ENCODE assay signal across 26 cellular contexts in the genomic region with DNA sequence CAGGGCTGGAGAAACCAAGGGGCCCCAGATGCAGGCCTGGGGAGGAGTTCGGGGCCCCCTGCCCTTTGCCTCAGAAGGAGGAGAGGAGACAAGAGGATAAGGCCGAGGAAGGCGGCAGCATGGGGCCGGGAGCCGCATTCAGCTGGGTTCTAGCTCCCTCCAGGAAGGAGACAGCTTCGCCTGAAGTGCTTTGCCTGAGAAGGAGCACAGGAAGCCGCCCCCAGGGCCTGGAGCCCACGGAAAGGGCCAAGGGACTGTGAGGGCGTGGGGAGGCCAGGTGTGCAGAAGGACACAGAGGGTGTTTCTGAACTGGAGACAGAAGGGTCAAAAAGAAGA.
A peak's percentile ranks its signal among the peaks of the same experiment; 100 is the strongest.
DNase-seq lines count a peak whose midpoint lies in the region; ATAC-seq, FAIRE-seq and TF ChIP-seq lines count a peak whose summit lies in the region.
"Had no signal": no experiment of that assay in that cellular context is flagged by ENCODE, and none has a peak within 500 bp of the region (broad histone marks: within the 10 kb centered on the region; RNA-seq: fewer than 3 reads in every experiment).

No MANE protein-coding gene starts in this region.

- H3K4me3 Mint-ChIP-seq in activated naive CD4-positive, alpha-beta T cell treated with anti-CD3 and anti-CD28 coated beads, Interleukin-2, amount 10 ng/mL, durations not matched to agents 7 days and 5 days = no peak overlapping the region
- H3K4me3 Mint-ChIP-seq: CD4-positive, alpha-beta T cell; H9; HFFc6 had no signal

- TF ChIP-seq EP300 in HepG2 (IDR thresholded peaks at IDR 0.05; ENCODE audit: low read depth in 2 of 2, low read length in 2 of 2) (no peak), HepG2 (CRISPR knock-in tag; IDR thresholded peaks at IDR 0.05; ENCODE audit: borderline replicate concordance) (no peak)

- 18% methylated on average over 9 of the region's 9 CpGs for WGBS in HepG2 (ENCODE audit: low lambda C conversion rate)

- in situ Hi-C loops in Panc1 (cut with HindIII; ENCODE audit: low pct_unique_long_range_greater_than_20kb, low sequenced_read_pairs) (no loop called here), HepG2 (cut with HindIII; ENCODE audit: extremely low pct_ligation_motif_present, low pct_unique_long_range_greater_than_20kb) (no loop called here)

- H3K4me1 ChIP-seq in Panc1 (ENCODE audit: control insufficient read depth, insufficient read depth, low read length) = no peaks in the 10 kb centered on the region
- H3K4me1 ChIP-seq in HepG2 (ENCODE audit: insufficient read depth, low read length) = no peaks in the 10 kb centered on the region
- no peaks in the 10 kb centered on the region for H3K4me1 ChIP-seq in uterus

- H3K4me2 ChIP-seq in HepG2 (ENCODE audit: low read depth, low read length) = no peak overlapping the region
- H3K4me2 ChIP-seq: BLaER1 treated with 17β-estradiol and CSF1 and Interleukin-3, amounts not matched to agents 10 nM and 100 nM had no signal

- no peak overlapping the region for H3K9ac ChIP-seq in HepG2 (ENCODE audit: insufficient read depth, low read depth, low read length)
- H3K9ac ChIP-seq: GM23248 had no signal

- H3K4me1 Mint-ChIP-seq in activated naive CD4-positive, alpha-beta T cell treated with anti-CD3 and anti-CD28 coated beads, Interleukin-2, amount 10 ng/mL, durations not matched to agents 7 days and 5 days = no peaks in the 10 kb centered on the region
- H3K4me1 Mint-ChIP-seq: H9 had no signal

- H3K36me3 ChIP-seq in Panc1 (ENCODE audit: control insufficient read depth, insufficient read depth, low read length) = no peaks in the 10 kb centered on the region
- H3K36me3 ChIP-seq in HepG2 (replicated peaks in 1 of 2; ENCODE audit: control insufficient read depth in 1 of 2, insufficient read depth in 2 of 2, low read length in 2 of 2) = no peaks in the 10 kb centered on the region
- no peaks in the 10 kb centered on the region for H3K36me3 ChIP-seq in uterus

- no peaks in the 10 kb centered on the region for H3K9me3 ChIP-seq in Panc1 (ENCODE audit: control insufficient read depth, insufficient read depth, low read depth, low read length)
- H3K9me3 ChIP-seq in HepG2 (ENCODE audit: low read length) = no peaks in the 10 kb centered on the region
- H3K9me3 ChIP-seq in uterus = no peaks in the 10 kb centered on the region

- peaks cover 2% of the 10 kb centered on the region for H3K9me3 Mint-ChIP-seq in activated naive CD4-positive, alpha-beta T cell treated with anti-CD3 and anti-CD28 coated beads, Interleukin-2, amount 10 ng/mL, durations not matched to agents 7 days and 5 days
- H3K9me3 Mint-ChIP-seq in activated naive CD4-positive, alpha-beta T cell treated with anti-CD3 and anti-CD28 coated beads, Interleukin-2, amount 50 U/mL, for 72 hours = peaks cover 0 to 4% of the 10 kb centered on the region in 2 donors
- H3K9me3 Mint-ChIP-seq: CD4-positive, alpha-beta T cell; HFFc6 had no signal

- TF ChIP-seq POLR2A in HepG2 (IDR thresholded peaks at IDR 0.05; ENCODE audit: insufficient read depth in 1 of 2, low read depth in 2 of 2, low read length in 2 of 2) (no peak), uterus (IDR thresholded peaks at IDR 0.05) (no peak)

- TF ChIP-seq CTCF in Panc1 (IDR thresholded peaks at IDR 0.05) (no peak), HepG2 (CRISPR knock-in tag; IDR thresholded peaks at IDR 0.05) (no peak), uterus (IDR thresholded peaks at IDR 0.05) (no peak)

- no peaks in the 10 kb centered on the region for H3K79me2 ChIP-seq in HepG2 (ENCODE audit: insufficient read depth, low read length)

- DNase-seq in activated naive CD4-positive, alpha-beta T cell treated with anti-CD3 and anti-CD28 coated beads, Interleukin-2, amount 10 ng/mL, durations not matched to agents 7 days and 5 days = no peak
- DNase-seq in activated naive CD4-positive, alpha-beta T cell treated with anti-CD3 and anti-CD28 coated beads, Interleukin-2, amount 50 U/mL, for 72 hours (ENCODE audit: low spot score in 2 of 2) = no peak
- DNase-seq in Panc1 (ENCODE audit: low read depth, low spot score) (no peak), HepG2 (ENCODE audit: low spot score) (no peak), uterus (no peak)
- no peak for DNase-seq in activated effector memory CD4-positive, alpha-beta T cell treated with Interleukin-2 at 50 U/mL for 16 hours
- DNase-seq: CD4-positive, alpha-beta T cell; H9; HFFc6; Kasumi-1; NCI-H1092 treated with DMSO at 0.1 percent for 48 hours; NCI-H1436; NCI-H187; NCI-H2081 treated with DMSO at 0.1 percent for 48 hours; NCI-H2171; NCI-H226; NCI-H510A; NCI-H69; SHP77 had no signal

- H3K27ac ChIP-seq in Panc1 (ENCODE audit: low read length) (no peak overlapping the region), HepG2 (ENCODE audit: extremely low read length, insufficient read depth, low read length) (no peak overlapping the region), uterus (no peak overlapping the region)
- H3K27ac ChIP-seq: GM23248, HL-60, RWPE1 had no signal

- peaks cover 1% of the 10 kb centered on the region for H3K36me3 Mint-ChIP-seq in activated naive CD4-positive, alpha-beta T cell treated with anti-CD3 and anti-CD28 coated beads, Interleukin-2, amount 10 ng/mL, durations not matched to agents 7 days and 5 days
- peaks cover 0 to under 1% of the 10 kb centered on the region in 2 donors for H3K36me3 Mint-ChIP-seq in activated naive CD4-positive, alpha-beta T cell treated with anti-CD3 and anti-CD28 coated beads, Interleukin-2, amount 50 U/mL, for 72 hours

- no peak for FAIRE-seq in HepG2 (lab: Jason Lieb, UNC)
- FAIRE-seq: A204.1, G401.6 had no signal

- no peak for ATAC-seq in activated naive CD4-positive, alpha-beta T cell treated with anti-CD3 and anti-CD28 coated beads, Interleukin-2, amount 50 U/mL, for 72 hours
- ATAC-seq in Panc1 = 0 out of 2 replicates have a peak, but pooled peaks have one; percentile 23
- ATAC-seq in HepG2 = peak; percentile 29
- no peak for ATAC-seq in HG02970 (IDR thresholded peaks at IDR 0.05; ENCODE audit: low FRiP score, unreplicated experiment)

- intact Hi-C loops in Panc1 (cut with micrococcal nuclease; ENCODE audit: unreplicated experiment) = loop anchor here (5.0 kb wide), 1 partner anchor 220 kb away; no protein-coding TSS in a partner anchor
- intact Hi-C loops in HepG2 (cut with micrococcal nuclease; ENCODE audit: unreplicated experiment) = no loop called here
- intact Hi-C loops in uterus (cut with DNase I; ENCODE audit: low total_unique reads) = no loop called here

- CTCF ChIA-PET in activated naive CD4-positive, alpha-beta T cell treated with anti-CD3 and anti-CD28 coated beads, Interleukin-2, amount 10 ng/mL, durations not matched to agents 7 days and 5 days (lab: Charles Lee) = interaction anchor here (1.0 to 3.9 kb wide), 3 partner anchors 216 to 221 kb away, joined by 5 to 17 read pairs (median 12); no protein-coding TSS in a partner anchor
- CTCF ChIA-PET in Panc1 (lab: Charles Lee) = interaction anchor here (0.6 to 1.8 kb wide), 2 partner anchors 219 to 220 kb away, joined by 7 read pairs; no protein-coding TSS in a partner anchor
- CTCF ChIA-PET in HepG2 (lab: Yijun Ruan, JAX; ENCODE audit: low intra/inter-chr PET ratio, low total read pairs) = interaction anchor here (1.5 kb wide), 1 partner anchor 218 kb away, joined by 6 read pairs; no protein-coding TSS in a partner anchor

- H3K4me3 ChIP-seq in Panc1 (ENCODE audit: low read depth in 2 of 2, low read length in 2 of 2) (no peak overlapping the region), HepG2 (replicated peaks in 1 of 3; ENCODE audit: insufficient read depth in 1 of 3, low read depth in 2 of 3, low read length in 3 of 3) (no peak overlapping the region), uterus (no peak overlapping the region)
- H3K4me3 ChIP-seq: BLaER1 treated with 17β-estradiol and CSF1 and Interleukin-3, amounts not matched to agents 10 nM and 100 nM; GM23248 had no signal

- BruUV-seq in Panc1 (replicated peaks; lab: Mats Ljungman, UMichigan) = no TSS peak
- BruUV-seq in HepG2 (replicated peaks; lab: Mats Ljungman, UMichigan) = no TSS peak

- TF ChIP-seq RAD21 in HepG2 (CRISPR knock-in tag; IDR thresholded peaks at IDR 0.05) = no peak

- H3K27me3 Mint-ChIP-seq in activated naive CD4-positive, alpha-beta T cell treated with anti-CD3 and anti-CD28 coated beads, Interleukin-2, amount 10 ng/mL, durations not matched to agents 7 days and 5 days = no peaks in the 10 kb centered on the region
- H3K27me3 Mint-ChIP-seq: CD4-positive, alpha-beta T cell had no signal

- no peaks in the 10 kb centered on the region for H4K20me1 ChIP-seq in HepG2 (ENCODE audit: insufficient read depth, low read length)

- H3K27me3 ChIP-seq in Panc1 (ENCODE audit: control insufficient read depth, insufficient read depth, low read length) = no peaks in the 10 kb centered on the region
- peaks cover 2 to 31% of the 10 kb centered on the region in 2 experiments; a peak in 4 of 5 replicates for H3K27me3 ChIP-seq in HepG2 (ENCODE audit: control insufficient read depth in 1 of 2, insufficient read depth in 2 of 2, low read length in 2 of 2)
- H3K27me3 ChIP-seq in uterus = no peaks in the 10 kb centered on the region
- H3K27me3 ChIP-seq: BLaER1 treated with 17β-estradiol and CSF1 and Interleukin-3, amounts not matched to agents 10 nM and 100 nM had no signal

- POLR2A ChIA-PET in Panc1 (lab: Charles Lee) = no interaction called here
- POLR2A ChIA-PET in HepG2 (lab: Yijun Ruan, JAX) = no interaction called here

- H2AFZ ChIP-seq in HepG2 (ENCODE audit: low read length) = no peak overlapping the region
- H2AFZ ChIP-seq: GM23248 had no signal

- H3K27ac Mint-ChIP-seq in activated naive CD4-positive, alpha-beta T cell treated with anti-CD3 and anti-CD28 coated beads, Interleukin-2, amount 10 ng/mL, durations not matched to agents 7 days and 5 days = peak overlapping the region; percentile 51
- peak overlapping the region in 1 of 2 donors; percentile 44 for H3K27ac Mint-ChIP-seq in activated naive CD4-positive, alpha-beta T cell treated with anti-CD3 and anti-CD28 coated beads, Interleukin-2, amount 50 U/mL, for 72 hours
- H3K27ac Mint-ChIP-seq: CD4-positive, alpha-beta T cell had no signal

TF ChIP-seq in HepG2, 621 proteins besides CTCF, POLR2A, EP300 and RAD21 (continues in another document):
- TF ChIP-seq RFX5 (IDR thresholded peaks at IDR 0.05; ENCODE audit: low read depth, low read length) (no peak), SMARCC2 (IDR thresholded peaks at IDR 0.05) (no peak), ZBTB3 (CRISPR knock-in tag; IDR thresholded peaks at IDR 0.05; ENCODE audit: borderline replicate concordance, low read depth) (no peak), ZNF430 (CRISPR knock-in tag; IDR thresholded peaks at IDR 0.05) (no peak), ZBTB8A (CRISPR knock-in tag; IDR thresholded peaks at IDR 0.05; ENCODE audit: borderline replicate concordance, low read depth) (no peak), ZNF138 (CRISPR knock-in tag; IDR thresholded peaks at IDR 0.05; ENCODE audit: low read depth) (no peak), ZNF746 (CRISPR knock-in tag; IDR thresholded peaks at IDR 0.05) (no peak)

Comparison
In these comparisons a context has a peak if more than half of its experiments do, and no peak if none do; other contexts are left out.
1. ATAC-seq: peak in Panc1 (single experiment) and HepG2 (single experiment); none in activated naive CD4-positive, alpha-beta T cell treated with anti-CD3 and anti-CD28 coated beads, Interleukin-2, amount 50 U/mL, for 72 hours (0 of 2) and HG02970 (single experiment).